20 cellular contexts compared by ENCODE assay signal in the genomic region with DNA sequence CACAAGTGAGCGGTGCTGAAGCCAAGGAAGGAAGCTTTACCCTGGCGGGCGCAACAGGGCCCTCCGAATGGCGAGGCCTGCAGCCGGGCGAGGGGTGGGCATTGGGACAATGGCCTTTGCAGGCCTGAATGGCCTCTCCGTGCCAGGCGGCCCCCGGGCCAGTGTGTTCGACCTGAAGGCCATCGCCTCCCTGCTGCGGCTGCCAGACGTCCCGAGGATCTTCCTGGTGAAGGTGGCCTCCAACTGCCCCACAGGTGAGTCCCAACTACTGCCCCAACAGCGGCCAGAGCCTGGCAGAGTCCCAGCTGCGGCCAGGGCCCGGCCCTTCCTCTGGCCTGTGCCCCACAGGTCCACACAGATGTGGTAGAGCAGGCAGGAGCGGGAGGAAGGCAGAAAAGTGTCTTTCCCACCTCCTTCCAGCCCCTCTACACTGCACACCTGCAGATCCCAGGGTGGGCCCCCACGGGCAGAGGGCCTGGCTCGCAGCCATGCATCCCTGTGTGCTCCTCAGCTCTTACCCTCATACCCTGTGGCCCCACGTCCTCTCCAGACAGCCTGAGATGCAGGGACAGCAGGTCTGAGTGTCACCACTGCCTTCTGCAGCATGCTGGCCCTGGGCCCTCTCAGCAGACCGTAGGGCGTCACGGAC. TPM values are rescaled to one million over a fixed set of nuclear protein-coding genes. Genes with fewer than 3 reads are reported as not detected.
A peak's percentile ranks its signal among the peaks of the same experiment; 100 is the strongest.
DNase-seq lines count a peak whose midpoint lies in the region; ATAC-seq, FAIRE-seq and TF ChIP-seq lines count a peak whose summit lies in the region.
"Had no signal": no experiment of that assay in that cellular context is flagged by ENCODE, and none has a peak within 500 bp of the region (broad histone marks: within the 10 kb centered on the region; RNA-seq: fewer than 3 reads in every experiment).

No MANE protein-coding gene starts in this region.

- TF ChIP-seq POLR2A in adrenal gland (IDR thresholded peaks at IDR 0.05) (no peak), thyroid gland (IDR thresholded peaks at IDR 0.05) (no peak)

- no peaks in the 10 kb centered on the region for H4K20me1 ChIP-seq in BLaER1

- H3K9ac ChIP-seq in BLaER1, result peak overlapping the region; percentile 40; the same call in 1 of the 2 replicates
- no peak overlapping the region for H3K9ac ChIP-seq in kidney (ENCODE audit: low read length in 2 of 2)

- POLR2A ChIA-PET in RWPE1 (lab: Yijun Ruan, JAX; ENCODE audit: low non-redundant PET), result no interaction called here

- ATAC-seq in right cardiac atrium, result no peak

- H3K4me1 ChIP-seq in right cardiac atrium (ENCODE audit: control insufficient read depth, insufficient read depth, low read length) (no peaks in the 10 kb centered on the region), left ventricle myocardium inferior (peaks cover 26% of the 10 kb centered on the region), BLaER1 (peaks cover 98% of the 10 kb centered on the region), kidney (ENCODE audit: control insufficient read depth in 1 of 2, insufficient read depth in 1 of 2, low read depth in 1 of 2, low read length in 2 of 2) (peaks cover 0 to 5% of the 10 kb centered on the region in 2 donors), adrenal gland (replicated peaks in 1 of 2) (no peaks in the 10 kb centered on the region), thyroid gland (peaks cover 17 to 25% of the 10 kb centered on the region in 2 donors)

- H3K9me3 ChIP-seq in right cardiac atrium (ENCODE audit: control insufficient read depth, low read length) (no peaks in the 10 kb centered on the region), left ventricle myocardium inferior (replicated peaks) (no peaks in the 10 kb centered on the region), BLaER1 (no peaks in the 10 kb centered on the region), kidney (ENCODE audit: control insufficient read depth in 1 of 2, low read length in 2 of 2) (no peaks in the 10 kb centered on the region), adrenal gland (replicated peaks in 1 of 3) (no peaks in the 10 kb centered on the region), thyroid gland (no peaks in the 10 kb centered on the region)
- H3K9me3 ChIP-seq: Caco-2 had no signal

- FAIRE-seq in kidney (lab: Jason Lieb, UNC), result no peak
- FAIRE-seq: A204.1, G401.6, GM12892, H54 had no signal

- CTCF ChIA-PET in RWPE1 (lab: Yijun Ruan, JAX), result interaction anchor here (1.3 kb wide), 1 partner anchor 174 kb away, joined by 3 read pairs; no protein-coding TSS in a partner anchor

- intact Hi-C loops in right cardiac atrium (cut with DNase I), result no loop called here
- intact Hi-C loops in left ventricle myocardium inferior (cut with micrococcal nuclease), result no loop called here
- intact Hi-C loops in kidney (cut with DNase I), result no loop called here
- intact Hi-C loops in adrenal gland (cut with DNase I), result no loop called here
- intact Hi-C loops in thyroid gland (cut with DNase I), result no loop called here

- H3K36me3 ChIP-seq in left ventricle myocardium inferior (no peaks in the 10 kb centered on the region), BLaER1 (no peaks in the 10 kb centered on the region), kidney (ENCODE audit: control insufficient read depth in 1 of 2, insufficient read depth in 2 of 2, low read length in 2 of 2) (no peaks in the 10 kb centered on the region), adrenal gland (replicated peaks in 1 of 2) (no peaks in the 10 kb centered on the region), thyroid gland (no peaks in the 10 kb centered on the region)

- H3K27me3 ChIP-seq in right cardiac atrium (ENCODE audit: control insufficient read depth, insufficient read depth), result no peaks in the 10 kb centered on the region
- H3K27me3 ChIP-seq in left ventricle myocardium inferior (ENCODE audit: low read depth), result peaks cover 6% of the 10 kb centered on the region
- H3K27me3 ChIP-seq in BLaER1, result no peaks in the 10 kb centered on the region
- H3K27me3 ChIP-seq in adrenal gland, result no peaks in the 10 kb centered on the region
- H3K27me3 ChIP-seq in thyroid gland, result no peaks in the 10 kb centered on the region

- 82% methylated on average over 25 of the region's 25 CpGs for WGBS in right cardiac atrium
- 85 to 94% (median 89%) methylated on average over 6 to 25 of the region's 25 CpGs for WGBS in adrenal gland, 4 donors
- WGBS in thyroid gland, 2 donors, result 73 to 74% methylated on average over 4 to 8 of the region's 25 CpGs

- H3K4me2 ChIP-seq in BLaER1, result peak overlapping the region; percentile 98

- peak in 2 of 3 donors; percentile 51 to 54 for DNase-seq in right cardiac atrium
- no peak for DNase-seq in left ventricle myocardium inferior
- DNase-seq in RWPE1 (ENCODE audit: low spot score), result no peak
- peak; percentile 73 for DNase-seq in kidney
- DNase-seq in adrenal gland, result no peak
- DNase-seq in stimulated activated CD4-positive, alpha-beta T cell treated with anti-CD3 and anti-CD28 coated beads, Interleukin-15, amount 100 ng/mL, for 24 hours, result no peak
- DNase-seq in thyroid gland, result no peak
- DNase-seq: Caco-2; CD4-positive, alpha-beta memory T cell; DMS153; DND-41; GOT3; HCEC 1CT had no signal

- H3K4me3 ChIP-seq in right cardiac atrium (ENCODE audit: low read length), result no peak overlapping the region
- H3K4me3 ChIP-seq in left ventricle myocardium inferior, result no peak overlapping the region
- H3K4me3 ChIP-seq in BLaER1, result no peak overlapping the region
- H3K4me3 ChIP-seq in kidney (ENCODE audit: low read length in 2 of 2), result no peak overlapping the region
- H3K4me3 ChIP-seq in adrenal gland, result no peak overlapping the region
- H3K4me3 ChIP-seq in thyroid gland (replicated peaks in 1 of 3), result no peak overlapping the region

- TF ChIP-seq CTCF in left ventricle myocardium inferior (IDR thresholded peaks at IDR 0.05; ENCODE audit: borderline replicate concordance) (no peak), RWPE1 (conservative IDR thresholded peaks at IDR 0.05; ENCODE audit: low read depth) (no peak), kidney (IDR thresholded peaks at IDR 0.05; ENCODE audit: borderline replicate concordance, extremely low read depth, insufficient read depth) (no peak), adrenal gland (IDR thresholded peaks at IDR 0.05) (no peak), thyroid gland (IDR thresholded peaks at IDR 0.05) (no peak)

- H3K27ac ChIP-seq in right cardiac atrium (ENCODE audit: low read length) (no peak overlapping the region), left ventricle myocardium inferior (replicated peaks) (no peak overlapping the region), BLaER1 (peak overlapping the region; percentile 93), RWPE1 (peak overlapping the region; percentile 16; the same call in 1 of the 2 replicates), kidney (ENCODE audit: low read depth in 2 of 2, low read length in 2 of 2) (no peak overlapping the region), adrenal gland (no peak overlapping the region), thyroid gland (no peak overlapping the region)
- H3K27ac ChIP-seq: 22Rv1 had no signal

RNA-seq across cellular contexts. Expression of a gene that starts 11.3 kb away (rescaled TPM):
- 1 to 10 TPM in 1 of 4 donors, under 1 TPM in 2, not detected in 1; 0.57 to 2.1 (median 0.74) TPM for total RNA-seq in right cardiac atrium
- 2.0 TPM for polyA plus RNA-seq in right cardiac atrium
- total RNA-seq in left ventricle myocardium inferior, result not detected
- total RNA-seq in kidney, result 19.7 TPM
- polyA plus RNA-seq in kidney (ENCODE audit: insufficient read depth, low read depth, low replicate concordance), result 9.0 TPM
- total RNA-seq in adrenal gland, result 1 to 10 TPM in 6 of 8 donors, not detected in 2; 1.4 to 8.7 (median 2.3) TPM
- 1 to 10 TPM in 2 of 3 donors, not detected in 1; 1.1 to 8.9 TPM for polyA plus RNA-seq in adrenal gland
- total RNA-seq in thyroid gland, result 1 to 10 TPM in 2 of 4 donors, under 1 TPM in 1, not detected in 1; 0.93 to 3.7 (median 2.3) TPM
- total RNA-seq: B cell had no signal

RNA-seq across cellular contexts. Expression of a gene that starts 32.4 kb away (rescaled TPM):
- total RNA-seq in right cardiac atrium (10 to 100 TPM; 16.1 to 26.3 (median 21.4) TPM), left ventricle myocardium inferior (33.0 TPM), kidney (54.8 TPM), adrenal gland (100 to 1,000 TPM in 7 of 8 donors, 10 to 100 TPM in 1; 32.8 to 817 (median 464) TPM), thyroid gland (10 to 100 TPM; 12.6 to 29.7 (median 16.8) TPM)
- polyA plus RNA-seq in right cardiac atrium (27.6 TPM), kidney (ENCODE audit: insufficient read depth, low read depth, low replicate concordance) (192 TPM), adrenal gland (100 to 1,000 TPM in 2 of 3 donors, 10 to 100 TPM in 1; 17.7 to 229 (median 152) TPM)

Comparison
In these comparisons a context has a peak if more than half of its experiments do, and no peak if none do; other contexts are left out.
1. DNase-seq: peak in right cardiac atrium (2 of 3) and kidney (single experiment); none in left ventricle myocardium inferior (single experiment), RWPE1 (single experiment), adrenal gland (0 of 7), stimulated activated CD4-positive, alpha-beta T cell treated with anti-CD3 and anti-CD28 coated beads, Interleukin-15, amount 100 ng/mL, for 24 hours (single experiment) and thyroid gland (0 of 2).
2. H3K27ac ChIP-seq: peak in BLaER1 (single experiment) and RWPE1 (single experiment); none in right cardiac atrium (single experiment), left ventricle myocardium inferior (single experiment), kidney (0 of 2), adrenal gland (0 of 5) and thyroid gland (0 of 3).